ENCODE assay signal across 19 cellular contexts in genomic region chr1:90313756-90314155, GRCh38.
"Had no signal": no experiment of that assay in that cellular context is flagged by ENCODE, and none has a peak within 500 bp of the region (broad histone marks: within the 10 kb centered on the region; RNA-seq: fewer than 3 reads in every experiment).

No MANE protein-coding gene starts in this region.

- H3K9me3 ChIP-seq: adrenal gland, body of pancreas, left lung, ovary, tibial artery had no signal

- H3K27ac Mint-ChIP-seq: activated naive CD4-positive, alpha-beta T cell treated with anti-CD3 and anti-CD28 coated beads, Interleukin-2, amount 50 U/mL, for 72 hours; activated T-cell treated with anti-CD3 and anti-CD28 coated beads, Interleukin-2, amount 50 U/mL, for 72 hours; naive B cell had no signal

- H3K4me1 Mint-ChIP-seq: naive B cell had no signal

- H3K27me3 ChIP-seq: adrenal gland, body of pancreas, heart right ventricle, left lung, ovary, tibial artery had no signal

- H3K4me3 ChIP-seq: adrenal gland, body of pancreas, coronary artery, heart right ventricle, left lung, ovary, tibial artery had no signal

- DNase-seq: activated CD4-positive, alpha-beta T cell treated with anti-CD3 and anti-CD28 coated beads for 1 hour; activated CD8-positive, alpha-beta memory T cell treated with anti-CD3 and anti-CD28 coated beads for 24 hours; activated CD8-positive, alpha-beta memory T cell treated with anti-CD3 and anti-CD28 coated beads, Interleukin-2, amount 50 U/mL, for 48 hours; activated effector memory CD4-positive, alpha-beta T cell treated with anti-CD3 and anti-CD28 coated beads, Interleukin-2, amount 50 U/mL, for 16 hours; activated T-cell treated with anti-CD3 and anti-CD28 coated beads, Interleukin-2, amount 50 U/mL, for 72 hours; adrenal gland; body of pancreas; heart right ventricle; left lung; naive B cell; ovary; stimulated activated CD4-positive, alpha-beta T cell treated with anti-CD3 and anti-CD28 coated beads, Interleukin-12 subunit alpha, Interleukin-12 subunit beta, amount 100 ng/mL, for 4 hours; stimulated activated CD4-positive, alpha-beta T cell treated with anti-CD3 and anti-CD28 coated beads, Interleukin-1b, Interleukin-23, amount 100 ng/mL, for 48 hours; stimulated activated CD8-positive, alpha-beta memory T cell treated with anti-CD3 and anti-CD28 coated beads, Interleukin-4, amount 100 ng/mL, for 48 hours; stimulated activated naive CD8-positive, alpha-beta T cell treated with anti-CD3 and anti-CD28 coated beads, Interleukin-15, Interleukin-2, amounts not matched to agents 100 U/mL and 50 U/mL, for 24 hours; tibial artery; WERI-Rb-1 had no signal

- H3K36me3 Mint-ChIP-seq: activated naive CD4-positive, alpha-beta T cell treated with anti-CD3 and anti-CD28 coated beads, Interleukin-2, amount 50 U/mL, for 72 hours; naive B cell had no signal

- H3K4me3 Mint-ChIP-seq: activated T-cell treated with anti-CD3 and anti-CD28 coated beads, Interleukin-2, amount 50 U/mL, for 72 hours; naive B cell had no signal

- ATAC-seq: activated naive CD4-positive, alpha-beta T cell treated with anti-CD3 and anti-CD28 coated beads, Interleukin-2, amount 50 U/mL, for 72 hours; activated T-cell treated with anti-CD3 and anti-CD28 coated beads, Interleukin-2, amount 50 U/mL, for 72 hours; body of pancreas; heart right ventricle; left lung; stimulated activated naive CD8-positive, alpha-beta T cell treated with anti-CD3 and anti-CD28 coated beads, Interleukin-15, Interleukin-2, amounts not matched to agents 100 U/mL and 50 U/mL, for 24 hours had no signal

- H3K9me3 Mint-ChIP-seq: activated naive CD4-positive, alpha-beta T cell treated with anti-CD3 and anti-CD28 coated beads, Interleukin-2, amount 50 U/mL, for 72 hours; activated T-cell treated with anti-CD3 and anti-CD28 coated beads, Interleukin-2, amount 50 U/mL, for 72 hours had no signal

- H3K36me3 ChIP-seq: adrenal gland, heart right ventricle, left lung, ovary, tibial artery, WERI-Rb-1 had no signal

- H3K27me3 Mint-ChIP-seq: naive B cell had no signal

- H3K27ac ChIP-seq: adrenal gland, body of pancreas, coronary artery, heart right ventricle, left lung, ovary, tibial artery, WERI-Rb-1 had no signal

- H3K4me1 ChIP-seq: adrenal gland, body of pancreas, heart right ventricle, left lung, tibial artery had no signal
